Comparison of ENCODE assay signal across 8 cellular contexts in the genomic region with DNA sequence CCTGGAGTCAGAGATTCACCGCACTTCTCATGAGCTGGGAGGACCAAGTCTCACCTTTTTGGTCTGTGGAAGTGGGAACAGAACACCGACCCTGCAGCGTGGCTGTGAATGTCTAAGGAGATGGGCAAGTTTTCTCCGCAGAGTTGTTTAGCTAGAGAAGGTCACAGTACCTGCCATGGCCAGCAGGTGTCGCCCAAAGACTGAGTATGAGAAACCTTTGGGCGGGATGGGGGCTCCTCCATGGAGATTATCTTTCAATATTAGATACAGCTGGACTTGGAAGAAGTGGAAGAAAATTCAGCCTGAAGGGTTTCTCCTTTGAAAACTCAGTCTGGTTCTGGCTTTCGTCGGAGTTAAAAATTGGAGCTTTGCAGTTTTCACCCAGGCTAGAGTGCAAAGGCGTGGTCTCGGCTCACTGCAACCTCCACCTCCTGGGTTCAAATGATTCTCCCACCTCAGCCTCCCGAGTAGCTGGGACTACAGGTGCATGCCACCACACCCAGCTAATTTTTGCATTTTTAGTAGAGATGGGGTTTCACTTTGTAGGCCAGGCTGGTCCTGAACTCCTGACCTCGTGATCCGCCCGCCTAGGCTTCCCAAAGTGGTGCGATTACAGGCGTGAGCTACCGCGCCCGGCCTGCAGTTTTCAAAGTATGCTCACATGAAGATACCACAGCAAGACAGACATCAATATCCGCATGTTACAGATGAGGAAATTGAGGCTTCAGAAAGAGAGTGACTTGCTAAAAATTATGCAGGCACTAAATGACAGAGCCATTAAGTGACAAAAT.
A peak's percentile ranks its signal among the peaks of the same experiment; 100 is the strongest.
DNase-seq lines count a peak whose midpoint lies in the region; ATAC-seq and TF ChIP-seq lines count a peak whose summit lies in the region.

No MANE protein-coding gene starts in this region.

- DNase-seq in AG04449 (ENCODE audit: low read depth, low spot score) (no peak), GM13977 (ENCODE audit: low spot score) (peak; percentile 80), NCI-H446 treated with DMSO at 0.1 percent for 48 hours (lab: John Stamatoyannopoulos, UW) (peak; percentile 34), medulla oblongata (ENCODE audit: extremely low spot score) (peak; percentile 88)
- DNase-seq in activated CD4-positive, alpha-beta T cell treated with anti-CD3 and anti-CD28 coated beads, Interleukin-2, amount 50 U/mL, for 4 hours, result peak; percentile 77 to 80
- DNase-seq in effector CD4-positive, alpha-beta T cell, result peak; percentile 74
- peak; percentile 33 to 84 for DNase-seq in stimulated activated CD8-positive, alpha-beta memory T cell treated with anti-CD3 and anti-CD28 coated beads, Interleukin-4, amount 100 ng/mL, for 4 hours (ENCODE audit: low read depth in 2 of 2, low spot score in 1 of 2)

- TF ChIP-seq CTCF in AG04449 (IDR thresholded peaks at IDR 0.05; ENCODE audit: insufficient read depth, low read length, missing control alignments), result peak; percentile 82
- TF ChIP-seq CTCF in GM13977 (IDR thresholded peaks at IDR 0.05; ENCODE audit: extremely low read depth, insufficient read depth, missing control alignments), result peak; percentile 88

- H3K4me3 ChIP-seq in AG04449 (ENCODE audit: low read depth, low read length), result no peak overlapping the region

- ATAC-seq in HG03095 (IDR thresholded peaks at IDR 0.05; ENCODE audit: unreplicated experiment), result no peak

- in situ Hi-C loops in GM13977 (cut with MboI; ENCODE audit: low pct_unique_long_range_greater_than_20kb, low sequenced_read_pairs, unreplicated experiment), result no loop called here

- CTCF ChIA-PET in AG04449 (lab: Yijun Ruan, JAX), result interaction anchor here (0.8 to 9.8 kb wide), 30 partner anchors 9 to 424 kb away, joined by 3 to 316 read pairs (median 4); a partner anchor contains a TSS

- POLR2A ChIA-PET in AG04449 (lab: Yijun Ruan, JAX), result no interaction called here
